In the genomic region with DNA sequence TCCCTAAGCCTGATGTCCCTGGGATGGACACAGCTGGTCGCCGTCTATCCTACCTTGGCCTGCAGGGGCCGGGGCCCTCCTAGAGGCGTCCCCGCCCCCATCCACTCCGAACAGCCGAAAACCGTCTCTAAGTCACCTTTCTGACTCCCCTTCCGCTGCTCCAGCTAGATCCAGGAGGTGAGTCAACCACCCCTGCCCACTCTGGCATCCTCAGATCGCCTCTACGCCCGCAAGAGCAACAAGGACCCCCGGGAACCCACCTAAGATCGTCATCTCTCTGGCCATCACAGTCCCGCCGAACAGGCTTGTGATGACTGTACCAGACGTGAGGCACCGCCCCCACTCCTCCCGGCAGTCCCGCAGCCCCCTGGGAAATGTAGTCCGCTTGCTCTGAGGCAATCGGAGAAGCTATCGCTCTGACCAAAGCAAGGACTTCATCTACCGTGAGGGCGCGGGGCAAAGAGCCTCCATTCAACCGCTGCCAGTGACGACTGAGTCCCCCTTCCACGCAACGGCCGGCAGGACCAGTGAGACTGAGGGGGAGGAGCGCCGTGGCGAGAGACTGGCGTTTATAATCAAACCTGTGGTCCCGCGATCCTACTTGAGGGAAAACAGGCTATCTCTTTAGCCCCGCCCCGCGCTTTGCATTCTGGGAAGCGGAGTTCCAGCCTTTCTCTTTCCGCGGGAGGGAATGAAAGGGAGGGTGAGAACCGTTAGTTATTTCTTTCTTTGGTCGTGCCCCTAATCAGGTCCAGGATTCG, we compare ENCODE assay signal across 1 cellular context.
TF ChIP-seq lines count a peak whose summit lies in the region.

TSS of gene HSPA13 (minus strand) at position 312 of the 761 bp plus-strand sequence. CDS start at position 285, 27 bp downstream.

TF ChIP-seq in HepG2, 621 proteins besides CTCF, POLR2A, EP300 and RAD21 (continued from another document and continues in another):
- TF ChIP-seq THRA (CRISPR knock-in tag; IDR thresholded peaks at IDR 0.05; ENCODE audit: borderline replicate concordance) (no peak), ATAD3A (CRISPR knock-in tag; IDR thresholded peaks at IDR 0.05) (no peak), ZFP41 (CRISPR knock-in tag; IDR thresholded peaks at IDR 0.05; ENCODE audit: borderline replicate concordance) (no peak), HMGA1 (CRISPR knock-in tag; conservative IDR thresholded peaks at IDR 0.05) (no peak), FOXA1 (IDR thresholded peaks at IDR 0.05) (no peak), FOXA1 (CRISPR knock-in tag; IDR thresholded peaks at IDR 0.05) (no peak), HNRNPK (IDR thresholded peaks at IDR 0.05; ENCODE audit: low read depth, low read length, poor library complexity, severe bottlenecking) (no peak), ZNF773 (CRISPR knock-in tag; IDR thresholded peaks at IDR 0.05; ENCODE audit: borderline replicate concordance) (no peak), ZNF569 (CRISPR knock-in tag; IDR thresholded peaks at IDR 0.05; ENCODE audit: borderline replicate concordance) (no peak), ZNF121 (CRISPR knock-in tag; IDR thresholded peaks at IDR 0.05) (no peak), DPF2 (CRISPR knock-in tag; IDR thresholded peaks at IDR 0.05; ENCODE audit: borderline replicate concordance, low read depth) (no peak), SMAD1 (CRISPR knock-in tag; IDR thresholded peaks at IDR 0.05; ENCODE audit: borderline replicate concordance, low read depth) (no peak), SAFB2 (CRISPR knock-in tag; IDR thresholded peaks at IDR 0.05; ENCODE audit: borderline replicate concordance, low read depth) (peak; percentile 65; the same call in 1 of the 2 replicates), GZF1 (CRISPR knock-in tag; IDR thresholded peaks at IDR 0.05) (no peak), ZBTB21 (CRISPR knock-in tag; IDR thresholded peaks at IDR 0.05) (peak; percentile 78), PTBP1 (IDR thresholded peaks at IDR 0.05; ENCODE audit: low read depth, low read length, poor library complexity, severe bottlenecking) (no peak), ZFP36 (IDR thresholded peaks at IDR 0.05; ENCODE audit: borderline replicate concordance, low read depth, low read length, partially characterized antibody) (no peak), ZFP62 (CRISPR knock-in tag; IDR thresholded peaks at IDR 0.05) (no peak; the same call in 1 of the 2 replicates), AKNA (CRISPR knock-in tag; IDR thresholded peaks at IDR 0.05; ENCODE audit: borderline replicate concordance) (no peak), ZNF878 (CRISPR knock-in tag; IDR thresholded peaks at IDR 0.05) (no peak), SP1 (IDR thresholded peaks at IDR 0.05) (no peak), SP1 (CRISPR knock-in tag; IDR thresholded peaks at IDR 0.05) (peak; percentile 53), CREB3 (CRISPR knock-in tag; IDR thresholded peaks at IDR 0.05) (no peak), MZF1 (CRISPR knock-in tag; IDR thresholded peaks at IDR 0.05; ENCODE audit: borderline replicate concordance) (no peak), STAT5B (CRISPR knock-in tag; IDR thresholded peaks at IDR 0.05) (no peak), POLR2AphosphoS5 (IDR thresholded peaks at IDR 0.05; ENCODE audit: low read depth, low read length) (peak; percentile 76), SMC3 (IDR thresholded peaks at IDR 0.05; ENCODE audit: low read length) (no peak), IKZF4 (CRISPR knock-in tag; IDR thresholded peaks at IDR 0.05; ENCODE audit: borderline replicate concordance, low read depth, not compliant biosample characterization) (no peak), NFYC (CRISPR knock-in tag; IDR thresholded peaks at IDR 0.05) (peak; percentile 82), MIER3 (CRISPR knock-in tag; IDR thresholded peaks at IDR 0.05; ENCODE audit: borderline replicate concordance) (peak; percentile 56; the same call in 1 of the 2 replicates), NPAS2 (CRISPR knock-in tag; IDR thresholded peaks at IDR 0.05; ENCODE audit: borderline replicate concordance) (no peak)
- TF ChIP-seq, protein P1, sequence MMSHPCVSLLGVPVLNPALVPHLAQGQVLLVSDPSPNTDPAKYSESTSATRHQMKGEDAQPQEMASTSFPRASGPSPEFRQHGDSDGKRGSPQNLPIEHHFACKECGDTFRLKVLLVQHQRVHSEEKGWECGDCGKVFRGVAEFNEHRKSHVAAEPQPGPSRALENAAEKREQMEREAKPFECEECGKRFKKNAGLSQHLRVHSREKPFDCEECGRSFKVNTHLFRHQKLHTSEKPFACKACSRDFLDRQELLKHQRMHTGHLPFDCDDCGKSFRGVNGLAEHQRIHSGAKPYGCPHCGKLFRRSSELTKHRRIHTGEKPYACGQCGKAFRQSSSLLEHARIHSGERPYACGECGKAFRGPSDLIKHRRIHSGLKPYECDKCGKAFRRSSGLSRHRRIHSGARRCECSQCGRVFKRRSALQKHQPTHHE (CRISPR knock-in tag; IDR thresholded peaks at IDR 0.05; ENCODE audit: borderline replicate concordance) = no peak
- TF ChIP-seq, protein P2, sequence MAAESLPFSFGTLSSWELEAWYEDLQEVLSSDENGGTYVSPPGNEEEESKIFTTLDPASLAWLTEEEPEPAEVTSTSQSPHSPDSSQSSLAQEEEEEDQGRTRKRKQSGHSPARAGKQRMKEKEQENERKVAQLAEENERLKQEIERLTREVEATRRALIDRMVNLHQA (CRISPR knock-in tag; IDR thresholded peaks at IDR 0.05) = no peak
- TF ChIP-seq, protein P3, sequence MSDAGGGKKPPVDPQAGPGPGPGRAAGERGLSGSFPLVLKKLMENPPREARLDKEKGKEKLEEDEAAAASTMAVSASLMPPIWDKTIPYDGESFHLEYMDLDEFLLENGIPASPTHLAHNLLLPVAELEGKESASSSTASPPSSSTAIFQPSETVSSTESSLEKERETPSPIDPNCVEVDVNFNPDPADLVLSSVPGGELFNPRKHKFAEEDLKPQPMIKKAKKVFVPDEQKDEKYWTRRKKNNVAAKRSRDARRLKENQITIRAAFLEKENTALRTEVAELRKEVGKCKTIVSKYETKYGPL (CRISPR knock-in tag; IDR thresholded peaks at IDR 0.05) = no peak
- TF ChIP-seq, protein P4, sequence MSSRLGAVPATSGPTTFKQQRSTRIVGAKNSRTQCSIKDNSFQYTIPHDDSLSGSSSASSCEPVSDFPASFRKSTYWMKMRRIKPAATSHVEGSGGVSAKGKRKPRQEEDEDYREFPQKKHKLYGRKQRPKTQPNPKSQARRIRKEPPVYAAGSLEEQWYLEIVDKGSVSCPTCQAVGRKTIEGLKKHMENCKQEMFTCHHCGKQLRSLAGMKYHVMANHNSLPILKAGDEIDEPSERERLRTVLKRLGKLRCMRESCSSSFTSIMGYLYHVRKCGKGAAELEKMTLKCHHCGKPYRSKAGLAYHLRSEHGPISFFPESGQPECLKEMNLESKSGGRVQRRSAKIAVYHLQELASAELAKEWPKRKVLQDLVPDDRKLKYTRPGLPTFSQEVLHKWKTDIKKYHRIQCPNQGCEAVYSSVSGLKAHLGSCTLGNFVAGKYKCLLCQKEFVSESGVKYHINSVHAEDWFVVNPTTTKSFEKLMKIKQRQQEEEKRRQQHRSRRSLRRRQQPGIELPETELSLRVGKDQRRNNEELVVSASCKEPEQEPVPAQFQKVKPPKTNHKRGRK (CRISPR knock-in tag; IDR thresholded peaks at IDR 0.05) = no peak
- TF ChIP-seq, protein P5, sequence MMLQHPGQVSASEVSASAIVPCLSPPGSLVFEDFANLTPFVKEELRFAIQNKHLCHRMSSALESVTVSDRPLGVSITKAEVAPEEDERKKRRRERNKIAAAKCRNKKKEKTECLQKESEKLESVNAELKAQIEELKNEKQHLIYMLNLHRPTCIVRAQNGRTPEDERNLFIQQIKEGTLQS (CRISPR knock-in tag; IDR thresholded peaks at IDR 0.05) = no peak
- TF ChIP-seq, protein P6, sequence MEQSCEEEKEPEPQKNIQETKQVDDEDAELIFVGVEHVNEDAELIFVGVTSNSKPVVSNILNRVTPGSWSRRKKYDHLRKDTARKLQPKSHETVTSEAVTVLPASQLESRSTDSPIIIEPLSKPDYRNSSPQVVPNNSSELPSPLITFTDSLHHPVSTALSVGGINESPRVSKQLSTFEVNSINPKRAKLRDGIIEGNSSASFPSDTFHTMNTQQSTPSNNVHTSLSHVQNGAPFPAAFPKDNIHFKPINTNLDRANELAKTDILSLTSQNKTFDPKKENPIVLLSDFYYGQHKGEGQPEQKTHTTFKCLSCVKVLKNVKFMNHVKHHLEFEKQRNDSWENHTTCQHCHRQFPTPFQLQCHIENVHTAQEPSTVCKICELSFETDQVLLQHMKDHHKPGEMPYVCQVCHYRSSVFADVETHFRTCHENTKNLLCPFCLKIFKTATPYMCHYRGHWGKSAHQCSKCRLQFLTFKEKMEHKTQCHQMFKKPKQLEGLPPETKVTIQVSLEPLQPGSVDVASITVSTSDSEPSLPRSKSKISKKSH (CRISPR knock-in tag; IDR thresholded peaks at IDR 0.05; ENCODE audit: borderline replicate concordance) = no peak
- TF ChIP-seq, protein P7, sequence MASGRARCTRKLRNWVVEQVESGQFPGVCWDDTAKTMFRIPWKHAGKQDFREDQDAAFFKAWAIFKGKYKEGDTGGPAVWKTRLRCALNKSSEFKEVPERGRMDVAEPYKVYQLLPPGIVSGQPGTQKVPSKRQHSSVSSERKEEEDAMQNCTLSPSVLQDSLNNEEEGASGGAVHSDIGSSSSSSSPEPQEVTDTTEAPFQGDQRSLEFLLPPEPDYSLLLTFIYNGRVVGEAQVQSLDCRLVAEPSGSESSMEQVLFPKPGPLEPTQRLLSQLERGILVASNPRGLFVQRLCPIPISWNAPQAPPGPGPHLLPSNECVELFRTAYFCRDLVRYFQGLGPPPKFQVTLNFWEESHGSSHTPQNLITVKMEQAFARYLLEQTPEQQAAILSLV (CRISPR knock-in tag; IDR thresholded peaks at IDR 0.05; ENCODE audit: borderline replicate concordance) = no peak
- TF ChIP-seq, protein P8, sequence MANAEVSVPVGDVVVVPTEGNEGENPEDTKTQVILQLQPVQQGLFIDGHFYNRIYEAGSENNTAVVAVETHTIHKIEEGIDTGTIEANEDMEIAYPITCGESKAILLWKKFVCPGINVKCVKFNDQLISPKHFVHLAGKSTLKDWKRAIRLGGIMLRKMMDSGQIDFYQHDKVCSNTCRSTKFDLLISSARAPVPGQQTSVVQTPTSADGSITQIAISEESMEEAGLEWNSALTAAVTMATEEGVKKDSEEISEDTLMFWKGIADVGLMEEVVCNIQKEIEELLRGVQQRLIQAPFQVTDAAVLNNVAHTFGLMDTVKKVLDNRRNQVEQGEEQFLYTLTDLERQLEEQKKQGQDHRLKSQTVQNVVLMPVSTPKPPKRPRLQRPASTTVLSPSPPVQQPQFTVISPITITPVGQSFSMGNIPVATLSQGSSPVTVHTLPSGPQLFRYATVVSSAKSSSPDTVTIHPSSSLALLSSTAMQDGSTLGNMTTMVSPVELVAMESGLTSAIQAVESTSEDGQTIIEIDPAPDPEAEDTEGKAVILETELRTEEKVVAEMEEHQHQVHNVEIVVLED (CRISPR knock-in tag; IDR thresholded peaks at IDR 0.05; ENCODE audit: borderline replicate concordance) = peak; percentile 80; the same call in 1 of the 2 replicates
- TF ChIP-seq, protein P9, sequence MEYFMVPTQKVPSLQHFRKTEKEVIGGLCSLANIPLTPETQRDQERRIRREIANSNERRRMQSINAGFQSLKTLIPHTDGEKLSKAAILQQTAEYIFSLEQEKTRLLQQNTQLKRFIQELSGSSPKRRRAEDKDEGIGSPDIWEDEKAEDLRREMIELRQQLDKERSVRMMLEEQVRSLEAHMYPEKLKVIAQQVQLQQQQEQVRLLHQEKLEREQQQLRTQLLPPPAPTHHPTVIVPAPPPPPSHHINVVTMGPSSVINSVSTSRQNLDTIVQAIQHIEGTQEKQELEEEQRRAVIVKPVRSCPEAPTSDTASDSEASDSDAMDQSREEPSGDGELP (IDR thresholded peaks at IDR 0.05; ENCODE audit: borderline replicate concordance, low read depth) = peak; percentile 33; the same call in 1 of the 2 replicates
